Comparison of ENCODE assay signal across 8 cellular contexts in genomic region chr14:91417983-91418386, GRCh38. TPM values are rescaled to one million over a fixed set of nuclear protein-coding genes. Genes with fewer than 3 reads are reported as not detected.
DNase-seq lines count a peak whose midpoint lies in the region; ATAC-seq and TF ChIP-seq lines count a peak whose summit lies in the region.

No MANE protein-coding gene starts in this region.

- peak; percentile 56 to 77 for DNase-seq in Caco-2
- DNase-seq in Peyer's patch = peak in 2 of 3 donors; percentile 57 to 72
- peak; percentile 81 for DNase-seq in activated naive CD8-positive, alpha-beta T cell treated with anti-CD3 and anti-CD28 coated beads for 36 hours
- DNase-seq in stimulated activated CD4-positive, alpha-beta T cell treated with anti-CD3 and anti-CD28 coated beads, Interleukin-15, amount 100 ng/mL, for 24 hours = peak; percentile 74
- DNase-seq in G401 (ENCODE audit: low spot score) = no peak

- TF ChIP-seq POLR2A in Peyer's patch (IDR thresholded peaks at IDR 0.05) = no peak

- H3K27me3 ChIP-seq in Caco-2 (replicated peaks; ENCODE audit: control insufficient read depth, insufficient read depth, low read length) (no peaks in the 10 kb centered on the region), Peyer's patch (no peaks in the 10 kb centered on the region), iPS-20b (ENCODE audit: insufficient read depth, low read length) (peaks cover 6% of the 10 kb centered on the region; the same call in 1 of the 2 replicates)

- in situ Hi-C loops in G401 (cut with HindIII; ENCODE audit: low sequenced_read_pairs) = no loop called here

- CTCF ChIA-PET in Caco-2 (lab: Charles Lee) = interaction anchor here (0.6 to 2.1 kb wide), 6 partner anchors 10 to 94 kb away, joined by 3 to 19 read pairs (median 3); no protein-coding TSS in a partner anchor

- no peak for TF ChIP-seq CTCF in Caco-2 (IDR thresholded peaks at IDR 0.05; ENCODE audit: insufficient read depth in 1 of 2, low read depth in 1 of 2, low read length in 1 of 2, severe bottlenecking in 1 of 2, unreplicated experiment in 1 of 2)
- peak in 3 of 6 experiments; percentile 33 to 45 (median 33) for TF ChIP-seq CTCF in Peyer's patch (IDR thresholded peaks at IDR 0.05)

- H3K9me3 Mint-ChIP-seq in Caco-2 (ENCODE audit: unreplicated experiment) = no peaks in the 10 kb centered on the region
- no peaks in the 10 kb centered on the region for H3K9me3 Mint-ChIP-seq in activated naive CD8-positive, alpha-beta T cell treated with anti-CD3 and anti-CD28 coated beads for 36 hours

- H3K4me3 ChIP-seq in Caco-2 (ENCODE audit: low read depth, low read length) (peak overlapping the region; percentile 83), Peyer's patch (peak overlapping the region; percentile 93 to 98 (median 95)), iPS-20b (ENCODE audit: low read length) (peak overlapping the region; percentile 61; the same call in 1 of the 2 replicates)

- peaks cover 23% of the 10 kb centered on the region for H3K4me1 Mint-ChIP-seq in Caco-2 (ENCODE audit: low read depth, unreplicated experiment)
- H3K4me1 Mint-ChIP-seq in activated naive CD8-positive, alpha-beta T cell treated with anti-CD3 and anti-CD28 coated beads for 36 hours = peaks cover 32% of the 10 kb centered on the region

- peak overlapping the region; percentile 89 for H3K4me3 Mint-ChIP-seq in Caco-2 (ENCODE audit: unreplicated experiment)
- H3K4me3 Mint-ChIP-seq in activated naive CD8-positive, alpha-beta T cell treated with anti-CD3 and anti-CD28 coated beads for 36 hours = peak overlapping the region; percentile 77

- ATAC-seq in GM19395 (IDR thresholded peaks at IDR 0.05; ENCODE audit: unreplicated experiment) = peak; percentile 15
- peak; percentile 5 for ATAC-seq in HG03457 (IDR thresholded peaks at IDR 0.05; ENCODE audit: unreplicated experiment)

- peak overlapping the region; percentile 44 for H3K27ac Mint-ChIP-seq in Caco-2 (ENCODE audit: unreplicated experiment)
- peak overlapping the region; percentile 90 for H3K27ac Mint-ChIP-seq in activated naive CD8-positive, alpha-beta T cell treated with anti-CD3 and anti-CD28 coated beads for 36 hours

- BruUV-seq in Caco-2 (replicated peaks; lab: Mats Ljungman, UMichigan) = no TSS peak

- H3K36me3 ChIP-seq in Caco-2 (ENCODE audit: control insufficient read depth, insufficient read depth, low read length) = peaks cover 3% of the 10 kb centered on the region; the same call in 1 of the 2 replicates
- H3K36me3 ChIP-seq in Peyer's patch = no peaks in the 10 kb centered on the region
- peaks cover 7% of the 10 kb centered on the region; the same call in 1 of the 2 replicates for H3K36me3 ChIP-seq in iPS-20b (ENCODE audit: insufficient read depth, low read depth, low read length)

- POLR2A ChIA-PET in Caco-2 (lab: Charles Lee) = interaction anchor here (0.5 to 1.0 kb wide), 3 partner anchors 9 to 93 kb away, joined by 3 to 5 read pairs (median 4); no protein-coding TSS in a partner anchor

- peak overlapping the region; percentile 72; the same call in 1 of the 2 replicates for H3K9ac ChIP-seq in iPS-20b (ENCODE audit: low read depth, low read length)

- peaks cover 46% of the 10 kb centered on the region for H3K4me1 ChIP-seq in Caco-2
- H3K4me1 ChIP-seq in Peyer's patch = peaks cover 0 to 36% (median 19%) of the 10 kb centered on the region in 4 donors
- peaks cover 26% of the 10 kb centered on the region for H3K4me1 ChIP-seq in iPS-20b (ENCODE audit: insufficient read depth, low read length)

- H3K36me3 Mint-ChIP-seq in Caco-2 (ENCODE audit: insufficient read depth, unreplicated experiment) = peaks cover 23% of the 10 kb centered on the region
- peaks cover 31% of the 10 kb centered on the region for H3K36me3 Mint-ChIP-seq in activated naive CD8-positive, alpha-beta T cell treated with anti-CD3 and anti-CD28 coated beads for 36 hours

- H3K9me3 ChIP-seq in Caco-2 (no peaks in the 10 kb centered on the region), Peyer's patch (no peaks in the 10 kb centered on the region), iPS-20b (ENCODE audit: insufficient read depth, low read depth, low read length) (no peaks in the 10 kb centered on the region)

- H3K27ac ChIP-seq in Peyer's patch = peak overlapping the region; percentile 80 to 98 (median 88)
- H3K27ac ChIP-seq in iPS-20b (ENCODE audit: low read length) = no peak overlapping the region

- H3K27me3 Mint-ChIP-seq in Caco-2 (ENCODE audit: insufficient read depth, unreplicated experiment) = no peaks in the 10 kb centered on the region
- H3K27me3 Mint-ChIP-seq in activated naive CD8-positive, alpha-beta T cell treated with anti-CD3 and anti-CD28 coated beads for 36 hours = no peaks in the 10 kb centered on the region

- intact Hi-C loops in Caco-2 (cut with micrococcal nuclease; ENCODE audit: unreplicated experiment) = loop anchor here (1.0 to 5.0 kb wide), 2 partner anchors 56 to 95 kb away; no protein-coding TSS in a partner anchor

RNA-seq across cellular contexts. Expression of gene CCDC88C, which starts 0.4 kb away (rescaled TPM):
- total RNA-seq in Caco-2 (2022) (26.9 and 29.8 TPM in 2 replicates), Peyer's patch (100 to 1,000 TPM in 1 of 4 donors, 10 to 100 TPM in 3; 18.9 to 189 (median 77.2) TPM)
- 10 to 100 TPM; 55.1 to 56.7 TPM for total RNA-seq in activated naive CD8-positive, alpha-beta T cell treated with anti-CD3 and anti-CD28 coated beads for 36 hours
- 14.0 and 16.9 TPM in 2 replicates for total RNA-seq in G401 (2014; rRNA removed; shearing (Covaris generic))
